ENCODE assay signal across 12 cellular contexts in the genomic region with DNA sequence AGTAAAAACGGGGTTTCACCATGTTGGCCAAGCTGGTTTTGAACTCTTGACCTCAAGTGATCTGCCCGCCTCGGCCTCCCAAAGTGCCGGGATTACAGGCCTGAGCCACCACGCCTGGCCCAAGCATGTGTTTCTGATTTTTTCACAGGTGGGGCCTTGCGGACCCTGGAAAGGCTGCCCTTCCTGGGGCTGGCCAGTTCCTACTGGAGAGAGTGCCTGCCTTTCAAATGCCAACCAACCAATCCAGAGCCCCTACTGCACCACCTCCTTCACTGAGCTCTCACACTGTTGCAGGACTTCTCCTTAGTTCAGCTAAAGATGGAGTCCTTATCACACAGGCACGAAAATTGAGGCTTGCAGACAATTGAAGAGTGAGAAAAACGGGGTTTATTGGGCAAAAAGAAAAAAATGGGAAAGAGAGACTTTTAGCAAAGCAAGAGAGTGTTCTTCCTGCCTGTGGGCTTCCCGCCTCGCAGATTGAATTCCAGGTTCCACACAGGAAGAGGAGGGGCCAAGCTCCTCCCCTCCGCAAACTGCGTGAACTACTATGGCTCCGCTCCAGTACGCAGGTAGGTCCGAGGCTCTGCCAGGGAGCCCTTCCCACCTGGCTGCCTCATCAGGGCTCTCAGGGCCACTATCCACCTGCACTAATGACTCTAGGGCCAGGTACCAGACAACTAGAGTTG.
"Had no signal": no experiment of that assay in that cellular context is flagged by ENCODE, and none has a peak within 500 bp of the region (broad histone marks: within the 10 kb centered on the region; RNA-seq: fewer than 3 reads in every experiment).

No MANE protein-coding gene starts in this region.

- H3K27ac ChIP-seq: ascending aorta, heart left ventricle, left lung, ovary had no signal

- ATAC-seq: activated T-cell treated with anti-CD3 and anti-CD28 coated beads, Interleukin-2, amount 50 U/mL, for 4 hours; heart left ventricle; left lung; stimulated activated memory B cell treated with anti-CD40 and anti-IgM and Interleukin-4, amounts not matched to agents 10 μg/mL and 1 μg/mL and 100 μg/mL, for 72 hours had no signal

- DNase-seq: activated CD4-positive, alpha-beta memory T cell treated with anti-CD3 and anti-CD28 coated beads for 36 hours; activated T-cell treated with anti-CD3 and anti-CD28 coated beads, Interleukin-2, amount 50 U/mL, for 4 hours; effector CD4-positive, alpha-beta T cell; foreskin melanocyte; heart left ventricle; islet precursor cell; ovary; T-helper 9 cell had no signal

- H3K36me3 ChIP-seq: ascending aorta, heart left ventricle, left lung, ovary had no signal

- H3K4me1 ChIP-seq: ascending aorta, heart left ventricle, left lung had no signal

- H3K27me3 ChIP-seq: ascending aorta, heart left ventricle, left lung, ovary had no signal

- H3K4me3 ChIP-seq: ascending aorta, heart left ventricle, left lung, ovary, smooth muscle cell had no signal

- H3K4me2 ChIP-seq: smooth muscle cell had no signal

- H3K9me3 ChIP-seq: ascending aorta, heart left ventricle, left lung, ovary had no signal
